8 cellular contexts compared by ENCODE assay signal in the genomic region with DNA sequence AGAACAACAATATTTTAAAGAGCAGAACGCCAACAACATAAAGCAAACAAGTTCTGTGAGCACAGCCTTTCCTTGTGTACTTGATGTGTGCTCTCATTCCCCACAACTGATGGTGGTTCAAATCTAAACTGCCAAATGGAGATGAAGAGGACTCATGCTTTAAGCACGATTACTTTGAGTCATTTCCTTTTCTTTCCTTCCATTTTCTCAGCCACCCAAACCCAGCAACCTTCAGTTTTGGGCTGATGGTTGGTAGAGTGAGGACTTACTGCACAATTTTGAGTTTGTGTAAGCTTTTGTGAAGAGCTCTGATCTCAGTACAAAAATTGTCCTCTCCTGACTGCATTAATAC. TPM values are rescaled to one million over a fixed set of nuclear protein-coding genes. Genes with fewer than 3 reads are reported as not detected.
A peak's percentile ranks its signal among the peaks of the same experiment; 100 is the strongest.
DNase-seq lines count a peak whose midpoint lies in the region; ATAC-seq and TF ChIP-seq lines count a peak whose summit lies in the region.

No MANE protein-coding gene starts in this region.

- peak overlapping the region; percentile 99 for H3K4me3 Mint-ChIP-seq in activated T-helper 2 cell treated with anti-CD3 and anti-CD28 coated beads, Interferon-gamma antibody, Interleukin-2, Interleukin-4, amounts not matched to agents 10 μg/mL and 5 μg/mL and 100 μg/mL, durations not matched to agents 14 hours and 24 hours and 36 hours (ENCODE audit: low read depth)

- peak overlapping the region; percentile 97 for H3K9ac ChIP-seq in BLaER1

- peaks cover 36% of the 10 kb centered on the region for H3K4me1 Mint-ChIP-seq in activated T-helper 2 cell treated with anti-CD3 and anti-CD28 coated beads, Interferon-gamma antibody, Interleukin-2, Interleukin-4, amounts not matched to agents 10 μg/mL and 5 μg/mL and 100 μg/mL, durations not matched to agents 14 hours and 24 hours and 36 hours (ENCODE audit: low read depth)

- no peak for ATAC-seq in lower lobe of right lung
- ATAC-seq in Right ventricle myocardium inferior: no peak
- no peak for ATAC-seq in GM21526 (IDR thresholded peaks at IDR 0.05; ENCODE audit: low FRiP score, unreplicated experiment)

- H3K9me3 Mint-ChIP-seq in activated T-helper 2 cell treated with anti-CD3 and anti-CD28 coated beads, Interferon-gamma antibody, Interleukin-2, Interleukin-4, amounts not matched to agents 10 μg/mL and 5 μg/mL and 100 μg/mL, durations not matched to agents 14 hours and 24 hours and 36 hours: no peaks in the 10 kb centered on the region

- H3K36me3 Mint-ChIP-seq in activated T-helper 2 cell treated with anti-CD3 and anti-CD28 coated beads, Interferon-gamma antibody, Interleukin-2, Interleukin-4, amounts not matched to agents 10 μg/mL and 5 μg/mL and 100 μg/mL, durations not matched to agents 14 hours and 24 hours and 36 hours (ENCODE audit: low read depth): peaks cover 25% of the 10 kb centered on the region

- peaks cover 53% of the 10 kb centered on the region for H4K20me1 ChIP-seq in BLaER1

- peak overlapping the region; percentile 97 for H3K27ac Mint-ChIP-seq in activated T-helper 2 cell treated with anti-CD3 and anti-CD28 coated beads, Interferon-gamma antibody, Interleukin-2, Interleukin-4, amounts not matched to agents 10 μg/mL and 5 μg/mL and 100 μg/mL, durations not matched to agents 14 hours and 24 hours and 36 hours

- H3K27ac ChIP-seq in BLaER1 (peak overlapping the region; percentile 19), lower lobe of right lung (peak overlapping the region; percentile 13)

- H3K4me3 ChIP-seq in BLaER1 (peak overlapping the region; percentile 93), HFF-Myc (replicated peaks; ENCODE audit: low read depth, low read length) (peak overlapping the region; percentile 83), lower lobe of right lung (peak overlapping the region; percentile 68)

- no peaks in the 10 kb centered on the region for H3K27me3 Mint-ChIP-seq in activated T-helper 2 cell treated with anti-CD3 and anti-CD28 coated beads, Interferon-gamma antibody, Interleukin-2, Interleukin-4, amounts not matched to agents 10 μg/mL and 5 μg/mL and 100 μg/mL, durations not matched to agents 14 hours and 24 hours and 36 hours (ENCODE audit: low read depth)

- TF ChIP-seq CTCF in HFF-Myc (IDR thresholded peaks at IDR 0.05; ENCODE audit: low read depth, low read length, missing control alignments) (no peak), lower lobe of right lung (IDR thresholded peaks at IDR 0.05) (no peak)

- DNase-seq in HFF-Myc (ENCODE audit: extremely low read depth, low read depth) (peak; percentile 21), lower lobe of right lung (no peak), iPS-NIHi7 (ENCODE audit: extremely low spot score) (no peak), Right ventricle myocardium inferior (ENCODE audit: missing footprints) (no peak)
- DNase-seq in activated T-helper 2 cell treated with anti-CD3 and anti-CD28 coated beads, Interferon-gamma antibody, Interleukin-2, Interleukin-4, amounts not matched to agents 10 μg/mL and 5 μg/mL and 100 μg/mL, durations not matched to agents 14 hours and 24 hours and 36 hours (ENCODE audit: low spot score): peak; percentile 33
- DNase-seq in effector CD8-positive, alpha-beta T cell (lab: John Stamatoyannopoulos, UW): no peak

- H3K4me1 ChIP-seq in BLaER1 (peaks cover 47% of the 10 kb centered on the region), lower lobe of right lung (peaks cover 18% of the 10 kb centered on the region)

- H3K27me3 ChIP-seq in BLaER1 (no peaks in the 10 kb centered on the region), lower lobe of right lung (ENCODE audit: low read depth) (no peaks in the 10 kb centered on the region)

- peak overlapping the region; percentile 90 for H3K4me2 ChIP-seq in BLaER1

- H3K9me3 ChIP-seq in BLaER1 (no peaks in the 10 kb centered on the region), lower lobe of right lung (no peaks in the 10 kb centered on the region)

- intact Hi-C loops in activated T-helper 2 cell treated with anti-CD3 and anti-CD28 coated beads, Interferon-gamma antibody, Interleukin-2, Interleukin-4, amounts not matched to agents 10 μg/mL and 5 μg/mL and 100 μg/mL, durations not matched to agents 14 hours and 24 hours and 36 hours (cut with micrococcal nuclease): loop anchor here (1.0 to 5.0 kb wide), 3 partner anchors 26 to 539 kb away; a partner anchor contains a TSS
- intact Hi-C loops in lower lobe of right lung (cut with DNase I): no loop called here
- intact Hi-C loops in Right ventricle myocardium inferior (cut with DNase I): no loop called here

- peaks cover 13% of the 10 kb centered on the region for H3K36me3 ChIP-seq in BLaER1
- no peaks in the 10 kb centered on the region for H3K36me3 ChIP-seq in lower lobe of right lung

RNA-seq across cellular contexts. Expression of a gene that starts 1.7 kb away (rescaled TPM):
- 208 and 214 TPM in 2 replicates for total RNA-seq in activated T-helper 2 cell treated with anti-CD3 and anti-CD28 coated beads, Interferon-gamma antibody, Interleukin-2, Interleukin-4, amounts not matched to agents 10 μg/mL and 5 μg/mL and 100 μg/mL, durations not matched to agents 14 hours and 24 hours and 36 hours
- total RNA-seq in lower lobe of right lung (52.9 TPM), Right ventricle myocardium inferior (37.0 TPM)

RNA-seq across cellular contexts. Expression of a gene that starts 16.9 kb away (rescaled TPM):
- 76.6 and 78.6 TPM in 2 replicates for total RNA-seq in activated T-helper 2 cell treated with anti-CD3 and anti-CD28 coated beads, Interferon-gamma antibody, Interleukin-2, Interleukin-4, amounts not matched to agents 10 μg/mL and 5 μg/mL and 100 μg/mL, durations not matched to agents 14 hours and 24 hours and 36 hours
- total RNA-seq in lower lobe of right lung (33.6 TPM), Right ventricle myocardium inferior (39.8 TPM)

Comparison
In these comparisons a context has a peak if more than half of its experiments do, and no peak if none do; other contexts are left out.
1. DNase-seq: peak in HFF-Myc (single experiment) and activated T-helper 2 cell treated with anti-CD3 and anti-CD28 coated beads, Interferon-gamma antibody, Interleukin-2, Interleukin-4, amounts not matched to agents 10 μg/mL and 5 μg/mL and 100 μg/mL, durations not matched to agents 14 hours and 24 hours and 36 hours (single experiment); none in lower lobe of right lung (single experiment), effector CD8-positive, alpha-beta T cell (single experiment), iPS-NIHi7 (single experiment) and Right ventricle myocardium inferior (single experiment).
2. Peak in every context shown above with its lines, with median percentiles within 50 percentile points of each other: H3K4me3 ChIP-seq.